In the genomic region with DNA sequence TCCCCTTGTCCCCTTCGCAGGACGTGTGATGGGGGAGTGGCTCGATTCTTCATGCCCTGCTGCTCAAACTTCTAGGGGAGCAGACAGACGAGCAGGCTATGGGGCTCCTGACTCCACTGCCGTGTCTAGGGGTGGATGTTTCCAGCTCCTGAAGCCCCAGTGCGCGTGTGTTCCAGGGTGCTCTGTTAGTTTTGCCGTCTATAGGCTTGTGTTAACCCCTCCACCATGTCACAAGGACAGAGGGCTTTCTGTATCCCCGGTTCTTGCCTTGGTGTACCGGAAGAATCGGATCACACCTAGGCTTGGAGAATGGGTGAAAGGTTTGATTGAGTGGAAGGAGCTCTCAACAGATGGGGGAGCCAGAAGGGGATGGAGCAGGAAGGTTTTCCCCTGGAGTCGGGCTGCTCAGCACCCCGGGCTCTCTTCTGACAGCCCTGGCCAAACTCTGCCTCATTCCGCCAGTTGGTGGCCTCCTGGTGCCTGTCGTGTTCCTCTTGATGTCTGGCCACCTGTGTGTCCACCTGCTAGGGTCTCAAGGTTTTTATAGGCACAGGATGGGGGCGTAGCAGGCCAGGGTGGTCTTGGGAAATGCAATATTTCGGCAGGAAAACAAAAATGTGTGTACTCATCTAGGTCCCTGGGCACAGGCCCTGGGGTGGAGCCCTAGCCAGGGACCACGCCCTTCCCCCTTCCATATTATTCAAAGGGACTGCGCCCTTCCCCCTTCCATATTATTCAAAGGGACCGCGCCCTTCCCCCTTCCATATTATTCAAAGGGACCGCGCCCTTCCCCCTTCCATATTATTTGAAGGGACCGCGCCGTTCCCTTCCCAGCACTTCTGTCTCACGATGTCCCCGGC, we compare ENCODE assay signal across 1 cellular context.
TF ChIP-seq lines count a peak whose summit lies in the region.

No MANE protein-coding gene starts in this region.

TF ChIP-seq in WTC11, 78 proteins besides CTCF, POLR2A, EP300 and RAD21:
- TF ChIP-seq NR1H2 (CRISPR knock-in tag; IDR thresholded peaks at IDR 0.05) (no peak), CREM (CRISPR knock-in tag; IDR thresholded peaks at IDR 0.05) (no peak), NFE2L1 (CRISPR knock-in tag; IDR thresholded peaks at IDR 0.05) (no peak), CREB1 (CRISPR knock-in tag; IDR thresholded peaks at IDR 0.05) (no peak), ATF1 (CRISPR knock-in tag; IDR thresholded peaks at IDR 0.05) (no peak), ZNF232 (CRISPR knock-in tag; IDR thresholded peaks at IDR 0.05) (no peak), MYBL2 (CRISPR knock-in tag; IDR thresholded peaks at IDR 0.05) (no peak), TEAD1 (CRISPR knock-in tag; IDR thresholded peaks at IDR 0.05) (no peak), JUN (CRISPR knock-in tag; IDR thresholded peaks at IDR 0.05) (no peak), TCF7 (CRISPR knock-in tag; IDR thresholded peaks at IDR 0.05; ENCODE audit: low read depth) (no peak), ZBTB21 (CRISPR knock-in tag; IDR thresholded peaks at IDR 0.05; ENCODE audit: borderline replicate concordance) (no peak), KAT7 (CRISPR knock-in tag; IDR thresholded peaks at IDR 0.05; ENCODE audit: borderline replicate concordance) (no peak)
- TF ChIP-seq, protein P1, sequence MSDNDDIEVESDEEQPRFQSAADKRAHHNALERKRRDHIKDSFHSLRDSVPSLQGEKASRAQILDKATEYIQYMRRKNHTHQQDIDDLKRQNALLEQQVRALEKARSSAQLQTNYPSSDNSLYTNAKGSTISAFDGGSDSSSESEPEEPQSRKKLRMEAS (CRISPR knock-in tag; IDR thresholded peaks at IDR 0.05) = no peak
- TF ChIP-seq, protein P2, sequence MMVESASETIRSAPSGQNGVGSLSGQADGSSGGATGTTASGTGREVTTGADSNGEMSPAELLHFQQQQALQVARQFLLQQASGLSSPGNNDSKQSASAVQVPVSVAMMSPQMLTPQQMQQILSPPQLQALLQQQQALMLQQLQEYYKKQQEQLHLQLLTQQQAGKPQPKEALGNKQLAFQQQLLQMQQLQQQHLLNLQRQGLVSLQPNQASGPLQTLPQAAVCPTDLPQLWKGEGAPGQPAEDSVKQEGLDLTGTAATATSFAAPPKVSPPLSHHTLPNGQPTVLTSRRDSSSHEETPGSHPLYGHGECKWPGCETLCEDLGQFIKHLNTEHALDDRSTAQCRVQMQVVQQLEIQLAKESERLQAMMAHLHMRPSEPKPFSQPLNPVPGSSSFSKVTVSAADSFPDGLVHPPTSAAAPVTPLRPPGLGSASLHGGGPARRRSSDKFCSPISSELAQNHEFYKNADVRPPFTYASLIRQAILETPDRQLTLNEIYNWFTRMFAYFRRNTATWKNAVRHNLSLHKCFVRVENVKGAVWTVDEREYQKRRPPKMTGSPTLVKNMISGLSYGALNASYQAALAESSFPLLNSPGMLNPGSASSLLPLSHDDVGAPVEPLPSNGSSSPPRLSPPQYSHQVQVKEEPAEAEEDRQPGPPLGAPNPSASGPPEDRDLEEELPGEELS (CRISPR knock-in tag; IDR thresholded peaks at IDR 0.05) = no peak
- TF ChIP-seq, protein P3, sequence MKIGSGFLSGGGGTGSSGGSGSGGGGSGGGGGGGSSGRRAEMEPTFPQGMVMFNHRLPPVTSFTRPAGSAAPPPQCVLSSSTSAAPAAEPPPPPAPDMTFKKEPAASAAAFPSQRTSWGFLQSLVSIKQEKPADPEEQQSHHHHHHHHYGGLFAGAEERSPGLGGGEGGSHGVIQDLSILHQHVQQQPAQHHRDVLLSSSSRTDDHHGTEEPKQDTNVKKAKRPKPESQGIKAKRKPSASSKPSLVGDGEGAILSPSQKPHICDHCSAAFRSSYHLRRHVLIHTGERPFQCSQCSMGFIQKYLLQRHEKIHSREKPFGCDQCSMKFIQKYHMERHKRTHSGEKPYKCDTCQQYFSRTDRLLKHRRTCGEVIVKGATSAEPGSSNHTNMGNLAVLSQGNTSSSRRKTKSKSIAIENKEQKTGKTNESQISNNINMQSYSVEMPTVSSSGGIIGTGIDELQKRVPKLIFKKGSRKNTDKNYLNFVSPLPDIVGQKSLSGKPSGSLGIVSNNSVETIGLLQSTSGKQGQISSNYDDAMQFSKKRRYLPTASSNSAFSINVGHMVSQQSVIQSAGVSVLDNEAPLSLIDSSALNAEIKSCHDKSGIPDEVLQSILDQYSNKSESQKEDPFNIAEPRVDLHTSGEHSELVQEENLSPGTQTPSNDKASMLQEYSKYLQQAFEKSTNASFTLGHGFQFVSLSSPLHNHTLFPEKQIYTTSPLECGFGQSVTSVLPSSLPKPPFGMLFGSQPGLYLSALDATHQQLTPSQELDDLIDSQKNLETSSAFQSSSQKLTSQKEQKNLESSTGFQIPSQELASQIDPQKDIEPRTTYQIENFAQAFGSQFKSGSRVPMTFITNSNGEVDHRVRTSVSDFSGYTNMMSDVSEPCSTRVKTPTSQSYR (CRISPR knock-in tag; IDR thresholded peaks at IDR 0.05) = no peak
- TF ChIP-seq, protein P4, sequence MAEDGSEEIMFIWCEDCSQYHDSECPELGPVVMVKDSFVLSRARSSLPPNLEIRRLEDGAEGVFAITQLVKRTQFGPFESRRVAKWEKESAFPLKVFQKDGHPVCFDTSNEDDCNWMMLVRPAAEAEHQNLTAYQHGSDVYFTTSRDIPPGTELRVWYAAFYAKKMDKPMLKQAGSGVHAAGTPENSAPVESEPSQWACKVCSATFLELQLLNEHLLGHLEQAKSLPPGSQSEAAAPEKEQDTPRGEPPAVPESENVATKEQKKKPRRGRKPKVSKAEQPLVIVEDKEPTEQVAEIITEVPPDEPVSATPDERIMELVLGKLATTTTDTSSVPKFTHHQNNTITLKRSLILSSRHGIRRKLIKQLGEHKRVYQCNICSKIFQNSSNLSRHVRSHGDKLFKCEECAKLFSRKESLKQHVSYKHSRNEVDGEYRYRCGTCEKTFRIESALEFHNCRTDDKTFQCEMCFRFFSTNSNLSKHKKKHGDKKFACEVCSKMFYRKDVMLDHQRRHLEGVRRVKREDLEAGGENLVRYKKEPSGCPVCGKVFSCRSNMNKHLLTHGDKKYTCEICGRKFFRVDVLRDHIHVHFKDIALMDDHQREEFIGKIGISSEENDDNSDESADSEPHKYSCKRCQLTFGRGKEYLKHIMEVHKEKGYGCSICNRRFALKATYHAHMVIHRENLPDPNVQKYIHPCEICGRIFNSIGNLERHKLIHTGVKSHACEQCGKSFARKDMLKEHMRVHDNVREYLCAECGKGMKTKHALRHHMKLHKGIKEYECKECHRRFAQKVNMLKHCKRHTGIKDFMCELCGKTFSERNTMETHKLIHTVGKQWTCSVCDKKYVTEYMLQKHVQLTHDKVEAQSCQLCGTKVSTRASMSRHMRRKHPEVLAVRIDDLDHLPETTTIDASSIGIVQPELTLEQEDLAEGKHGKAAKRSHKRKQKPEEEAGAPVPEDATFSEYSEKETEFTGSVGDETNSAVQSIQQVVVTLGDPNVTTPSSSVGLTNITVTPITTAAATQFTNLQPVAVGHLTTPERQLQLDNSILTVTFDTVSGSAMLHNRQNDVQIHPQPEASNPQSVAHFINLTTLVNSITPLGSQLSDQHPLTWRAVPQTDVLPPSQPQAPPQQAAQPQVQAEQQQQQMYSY (CRISPR knock-in tag; IDR thresholded peaks at IDR 0.05) = no peak
- TF ChIP-seq, protein P5, sequence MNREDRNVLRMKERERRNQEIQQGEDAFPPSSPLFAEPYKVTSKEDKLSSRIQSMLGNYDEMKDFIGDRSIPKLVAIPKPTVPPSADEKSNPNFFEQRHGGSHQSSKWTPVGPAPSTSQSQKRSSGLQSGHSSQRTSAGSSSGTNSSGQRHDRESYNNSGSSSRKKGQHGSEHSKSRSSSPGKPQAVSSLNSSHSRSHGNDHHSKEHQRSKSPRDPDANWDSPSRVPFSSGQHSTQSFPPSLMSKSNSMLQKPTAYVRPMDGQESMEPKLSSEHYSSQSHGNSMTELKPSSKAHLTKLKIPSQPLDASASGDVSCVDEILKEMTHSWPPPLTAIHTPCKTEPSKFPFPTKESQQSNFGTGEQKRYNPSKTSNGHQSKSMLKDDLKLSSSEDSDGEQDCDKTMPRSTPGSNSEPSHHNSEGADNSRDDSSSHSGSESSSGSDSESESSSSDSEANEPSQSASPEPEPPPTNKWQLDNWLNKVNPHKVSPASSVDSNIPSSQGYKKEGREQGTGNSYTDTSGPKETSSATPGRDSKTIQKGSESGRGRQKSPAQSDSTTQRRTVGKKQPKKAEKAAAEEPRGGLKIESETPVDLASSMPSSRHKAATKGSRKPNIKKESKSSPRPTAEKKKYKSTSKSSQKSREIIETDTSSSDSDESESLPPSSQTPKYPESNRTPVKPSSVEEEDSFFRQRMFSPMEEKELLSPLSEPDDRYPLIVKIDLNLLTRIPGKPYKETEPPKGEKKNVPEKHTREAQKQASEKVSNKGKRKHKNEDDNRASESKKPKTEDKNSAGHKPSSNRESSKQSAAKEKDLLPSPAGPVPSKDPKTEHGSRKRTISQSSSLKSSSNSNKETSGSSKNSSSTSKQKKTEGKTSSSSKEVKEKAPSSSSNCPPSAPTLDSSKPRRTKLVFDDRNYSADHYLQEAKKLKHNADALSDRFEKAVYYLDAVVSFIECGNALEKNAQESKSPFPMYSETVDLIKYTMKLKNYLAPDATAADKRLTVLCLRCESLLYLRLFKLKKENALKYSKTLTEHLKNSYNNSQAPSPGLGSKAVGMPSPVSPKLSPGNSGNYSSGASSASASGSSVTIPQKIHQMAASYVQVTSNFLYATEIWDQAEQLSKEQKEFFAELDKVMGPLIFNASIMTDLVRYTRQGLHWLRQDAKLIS (CRISPR knock-in tag; IDR thresholded peaks at IDR 0.05; ENCODE audit: borderline replicate concordance) = no peak
- TF ChIP-seq, protein P6, sequence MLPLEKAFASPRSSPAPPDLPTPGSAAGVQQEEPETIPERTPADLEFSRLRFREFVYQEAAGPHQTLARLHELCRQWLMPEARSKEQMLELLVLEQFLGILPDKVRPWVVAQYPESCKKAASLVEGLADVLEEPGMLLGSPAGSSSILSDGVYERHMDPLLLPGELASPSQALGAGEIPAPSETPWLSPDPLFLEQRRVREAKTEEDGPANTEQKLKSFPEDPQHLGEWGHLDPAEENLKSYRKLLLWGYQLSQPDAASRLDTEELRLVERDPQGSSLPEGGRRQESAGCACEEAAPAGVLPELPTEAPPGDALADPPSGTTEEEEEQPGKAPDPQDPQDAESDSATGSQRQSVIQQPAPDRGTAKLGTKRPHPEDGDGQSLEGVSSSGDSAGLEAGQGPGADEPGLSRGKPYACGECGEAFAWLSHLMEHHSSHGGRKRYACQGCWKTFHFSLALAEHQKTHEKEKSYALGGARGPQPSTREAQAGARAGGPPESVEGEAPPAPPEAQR (CRISPR knock-in tag; IDR thresholded peaks at IDR 0.05) = no peak
- TF ChIP-seq, protein P7, sequence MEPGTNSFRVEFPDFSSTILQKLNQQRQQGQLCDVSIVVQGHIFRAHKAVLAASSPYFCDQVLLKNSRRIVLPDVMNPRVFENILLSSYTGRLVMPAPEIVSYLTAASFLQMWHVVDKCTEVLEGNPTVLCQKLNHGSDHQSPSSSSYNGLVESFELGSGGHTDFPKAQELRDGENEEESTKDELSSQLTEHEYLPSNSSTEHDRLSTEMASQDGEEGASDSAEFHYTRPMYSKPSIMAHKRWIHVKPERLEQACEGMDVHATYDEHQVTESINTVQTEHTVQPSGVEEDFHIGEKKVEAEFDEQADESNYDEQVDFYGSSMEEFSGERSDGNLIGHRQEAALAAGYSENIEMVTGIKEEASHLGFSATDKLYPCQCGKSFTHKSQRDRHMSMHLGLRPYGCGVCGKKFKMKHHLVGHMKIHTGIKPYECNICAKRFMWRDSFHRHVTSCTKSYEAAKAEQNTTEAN (CRISPR knock-in tag; IDR thresholded peaks at IDR 0.05) = no peak
